In genomic region chr7:6589829-6590644, GRCh38 we compare ENCODE assay signal across 8 cellular contexts. TPM values are rescaled to one million over a fixed set of nuclear protein-coding genes. Genes with fewer than 3 reads are reported as not detected.
DNase-seq lines count a peak whose midpoint lies in the region; ATAC-seq, FAIRE-seq and TF ChIP-seq lines count a peak whose summit lies in the region.

TSS of gene INTS15 (plus strand) at chr7:6590021. CDS start at chr7:6590284, 263 bp downstream.

- DNase-seq in H54 (ENCODE audit: insufficient read length, low spot score) (peak; percentile 96), LNCaP clone FGC (ENCODE audit: low read depth) (no peak), SKM-1 (lab: John Stamatoyannopoulos, UW; ENCODE audit: unreplicated experiment) (peak; percentile 50), head of caudate nucleus (peak; percentile 18 to 88 (median 73)), tibial artery (peak; percentile 51 to 83)
- DNase-seq in activated naive CD4-positive, alpha-beta T cell treated with anti-CD3 and anti-CD28 coated beads, Interleukin-2, amount 50 U/mL, for 72 hours (ENCODE audit: low spot score in 2 of 2): peak; percentile 88

- H3K9me3 Mint-ChIP-seq in activated naive CD4-positive, alpha-beta T cell treated with anti-CD3 and anti-CD28 coated beads, Interleukin-2, amount 50 U/mL, for 72 hours: no peaks in the 10 kb centered on the region

- H3K27me3 ChIP-seq in parathyroid adenoma (ENCODE audit: control insufficient read depth, insufficient read depth, low read length) (no peaks in the 10 kb centered on the region), tibial artery (no peaks in the 10 kb centered on the region)

- TF ChIP-seq POLR2A in H54 (IDR thresholded peaks at IDR 0.05; ENCODE audit: low read depth, low read length): peak; percentile 92

- H3K9me3 ChIP-seq in parathyroid adenoma (ENCODE audit: control insufficient read depth, low read length): no peaks in the 10 kb centered on the region
- H3K9me3 ChIP-seq in tibial artery: no peaks in the 10 kb centered on the region

- intact Hi-C loops in head of caudate nucleus (cut with DNase I) (loop anchor here (5.0 kb wide), 1 partner anchor 47 kb away; the partner anchor contains the start of gene ZNF316), tibial artery (cut with DNase I; ENCODE audit: low total_unique reads) (no loop called here)

- no peak for FAIRE-seq in H54 (lab: Jason Lieb, UNC)

- H3K27ac Mint-ChIP-seq in activated naive CD4-positive, alpha-beta T cell treated with anti-CD3 and anti-CD28 coated beads, Interleukin-2, amount 50 U/mL, for 72 hours: peak within 1 kb of the TSS; percentile 91 to 97

- H3K4me2 ChIP-seq in parathyroid adenoma (ENCODE audit: low read length): peak within 1 kb of the TSS; percentile 100

- H3K4me3 ChIP-seq in GM08714 (ENCODE audit: low read length) (peak within 1 kb of the TSS; percentile 92), LNCaP clone FGC (ENCODE audit: low read depth, low read length) (peak within 1 kb of the TSS; percentile 84), parathyroid adenoma (ENCODE audit: low read depth, low read length) (peak within 1 kb of the TSS; percentile 89), tibial artery (peak within 1 kb of the TSS; percentile 75 to 91)

- peak; percentile 96 for TF ChIP-seq CTCF in LNCaP clone FGC (IDR thresholded peaks at IDR 0.05; ENCODE audit: control insufficient read depth, extremely low read depth, insufficient read depth)
- peak; percentile 51 for TF ChIP-seq CTCF in parathyroid adenoma (IDR thresholded peaks at IDR 0.05)
- peak; percentile 61 to 97 for TF ChIP-seq CTCF in tibial artery (IDR thresholded peaks at IDR 0.05)

- H3K9ac ChIP-seq in parathyroid adenoma: no peak within 1 kb of the TSS

- H3K4me1 ChIP-seq in parathyroid adenoma: peaks cover 3% of the 10 kb centered on the region
- peaks cover 0 to 20% (median 7%) of the 10 kb centered on the region in 4 donors for H3K4me1 ChIP-seq in tibial artery

- peaks cover 3% of the 10 kb centered on the region for H3K79me2 ChIP-seq in parathyroid adenoma

- H2AFZ ChIP-seq in parathyroid adenoma: peak within 1 kb of the TSS; percentile 92

- H3K27ac ChIP-seq in parathyroid adenoma (peak within 1 kb of the TSS; percentile 45), tibial artery (peak within 1 kb of the TSS; percentile 75 to 86)

- peak; percentile 90 to 91 for ATAC-seq in activated naive CD4-positive, alpha-beta T cell treated with anti-CD3 and anti-CD28 coated beads, Interleukin-2, amount 50 U/mL, for 72 hours

- H3K36me3 ChIP-seq in parathyroid adenoma (ENCODE audit: control insufficient read depth, insufficient read depth, low read length) (no peaks in the 10 kb centered on the region), tibial artery (peaks cover 23 to 63% (median 31%) of the 10 kb centered on the region in 3 donors)

- H3K36me3 Mint-ChIP-seq in activated naive CD4-positive, alpha-beta T cell treated with anti-CD3 and anti-CD28 coated beads, Interleukin-2, amount 50 U/mL, for 72 hours: peaks cover 11% of the 10 kb centered on the region in 2 donors

RNA-seq across cellular contexts. Expression of gene INTS15, which starts in this region (rescaled TPM):
- 10 to 100 TPM; 22.5 to 26.2 TPM for total RNA-seq in activated naive CD4-positive, alpha-beta T cell treated with anti-CD3 and anti-CD28 coated beads, Interleukin-2, amount 50 U/mL, for 72 hours
